In genomic region chr3:52455283-52456168, GRCh38 we compare ENCODE assay signal across 8 cellular contexts. TPM values are rescaled to one million over a fixed set of nuclear protein-coding genes. Genes with fewer than 3 reads are reported as not detected.
A peak's percentile ranks its signal among the peaks of the same experiment; 100 is the strongest.
DNase-seq lines count a peak whose midpoint lies in the region; ATAC-seq and TF ChIP-seq lines count a peak whose summit lies in the region.

Gene NISCH, plus strand, starts transcription at chr3:52455604. Its CDS starts 38 bp downstream, at chr3:52455642.

- peak; percentile 64 for ATAC-seq in GM21717 (IDR thresholded peaks at IDR 0.05; ENCODE audit: unreplicated experiment)
- ATAC-seq in SK-N-SH treated with all-trans-retinoic acid at 6 μM for 48 hours, result peak; percentile 80
- peak; percentile 74 for ATAC-seq in thoracic aorta (ENCODE audit: insufficient number of reproducible peaks, low FRiP score, low read depth)

- peak within 1 kb of the TSS; percentile 94 for H3K27ac Mint-ChIP-seq in osteocyte (ENCODE audit: unreplicated experiment)

- H3K9me3 Mint-ChIP-seq in osteocyte (ENCODE audit: unreplicated experiment), result no peaks in the 10 kb centered on the region

- no peaks in the 10 kb centered on the region for H3K27me3 Mint-ChIP-seq in osteocyte (ENCODE audit: unreplicated experiment)

- H3K4me1 ChIP-seq in Karpas-422 (ENCODE audit: low read length) (peaks cover 26% of the 10 kb centered on the region), thoracic aorta (ENCODE audit: control insufficient read depth in 1 of 2, low read depth in 2 of 2) (peaks cover 16 to 34% of the 10 kb centered on the region in 2 donors)

- peaks cover 42% of the 10 kb centered on the region for H3K79me2 ChIP-seq in Karpas-422 (ENCODE audit: low read length)

- peak within 1 kb of the TSS; percentile 97 for H3K9ac ChIP-seq in Karpas-422 (ENCODE audit: low read length)

- H3K4me1 Mint-ChIP-seq in osteocyte (ENCODE audit: unreplicated experiment), result peaks cover 23% of the 10 kb centered on the region

- TF ChIP-seq CTCF in osteocyte (IDR thresholded peaks at IDR 0.05) (no peak), thoracic aorta (IDR thresholded peaks at IDR 0.05) (no peak)

- H3K9me3 ChIP-seq in Karpas-422 (ENCODE audit: low read length) (no peaks in the 10 kb centered on the region), thoracic aorta (no peaks in the 10 kb centered on the region)

- peak within 1 kb of the TSS; percentile 93 for H2AFZ ChIP-seq in Karpas-422 (ENCODE audit: low read length)

- H4K20me1 ChIP-seq in Karpas-422 (ENCODE audit: insufficient read depth, low read depth, low read length), result no peaks in the 10 kb centered on the region

- peak within 1 kb of the TSS; percentile 98 for H3K4me3 Mint-ChIP-seq in osteocyte (ENCODE audit: unreplicated experiment)

- peak within 1 kb of the TSS; percentile 96 for H3K4me3 ChIP-seq in Karpas-422 (ENCODE audit: low read length)
- peak within 1 kb of the TSS; percentile 97 for H3K4me3 ChIP-seq in thoracic aorta

- peaks cover 21% of the 10 kb centered on the region; the same call in 1 of the 2 replicates for H3K36me3 ChIP-seq in Karpas-422 (ENCODE audit: insufficient read depth, low read length)
- peaks cover 18% of the 10 kb centered on the region for H3K36me3 ChIP-seq in thoracic aorta

- peaks cover 15% of the 10 kb centered on the region for H3K36me3 Mint-ChIP-seq in osteocyte (ENCODE audit: unreplicated experiment)

- peak within 1 kb of the TSS; percentile 86 for H3K4me2 ChIP-seq in Karpas-422 (ENCODE audit: low read depth, low read length, poor library complexity, severe bottlenecking)

- H3K27ac ChIP-seq in Karpas-422 (ENCODE audit: low read length), result peak within 1 kb of the TSS; percentile 61
- H3K27ac ChIP-seq in thoracic aorta, result peak within 1 kb of the TSS; percentile 94 to 96

- peak; percentile 81 for DNase-seq in EH (ENCODE audit: low read depth)
- peak; percentile 97 for DNase-seq in Karpas-422
- peak; percentile 98 for DNase-seq in activated naive CD4-positive, alpha-beta T cell treated with anti-CD3 and anti-CD28 coated beads, Interleukin-2, amount 50 U/mL, for 16 hours
- DNase-seq in glomerular visceral epithelial cell (ENCODE audit: extremely low spot score), result peak; percentile 88
- peak; percentile 95 for DNase-seq in osteocyte (ENCODE audit: extremely low spot score, unreplicated experiment)
- peak; percentile 73 for DNase-seq in thoracic aorta (ENCODE audit: low spot score)

- H3K9me2 ChIP-seq in Karpas-422 (replicated peaks; ENCODE audit: insufficient read depth, low read length), result no peaks in the 10 kb centered on the region

- H3K27me3 ChIP-seq in Karpas-422 (ENCODE audit: low read length), result no peaks in the 10 kb centered on the region
- H3K27me3 ChIP-seq in thoracic aorta (replicated peaks; ENCODE audit: insufficient read depth), result no peaks in the 10 kb centered on the region

TF ChIP-seq in SK-N-SH treated with all-trans-retinoic acid at 6 μM for 48 hours, 23 proteins besides CTCF, POLR2A, EP300 and RAD21:
- TF ChIP-seq RARB (CRISPR knock-in tag; IDR thresholded peaks at IDR 0.05) (no peak), ZFP3 (CRISPR knock-in tag; IDR thresholded peaks at IDR 0.05) (no peak), ESRRG (CRISPR knock-in tag; IDR thresholded peaks at IDR 0.05) (no peak), ISL1 (CRISPR knock-in tag; IDR thresholded peaks at IDR 0.05) (no peak), TCF4 (CRISPR knock-in tag; IDR thresholded peaks at IDR 0.05; ENCODE audit: borderline replicate concordance) (no peak), ZC3H10 (CRISPR knock-in tag; IDR thresholded peaks at IDR 0.05) (no peak), ZNF8 (CRISPR knock-in tag; IDR thresholded peaks at IDR 0.05) (no peak), PATZ1 (CRISPR knock-in tag; IDR thresholded peaks at IDR 0.05; ENCODE audit: borderline replicate concordance) (no peak), GLIS3 (CRISPR knock-in tag; IDR thresholded peaks at IDR 0.05) (no peak), ARNTL (CRISPR knock-in tag; IDR thresholded peaks at IDR 0.05; ENCODE audit: borderline replicate concordance, low read depth) (no peak)
- TF ChIP-seq, protein P1, sequence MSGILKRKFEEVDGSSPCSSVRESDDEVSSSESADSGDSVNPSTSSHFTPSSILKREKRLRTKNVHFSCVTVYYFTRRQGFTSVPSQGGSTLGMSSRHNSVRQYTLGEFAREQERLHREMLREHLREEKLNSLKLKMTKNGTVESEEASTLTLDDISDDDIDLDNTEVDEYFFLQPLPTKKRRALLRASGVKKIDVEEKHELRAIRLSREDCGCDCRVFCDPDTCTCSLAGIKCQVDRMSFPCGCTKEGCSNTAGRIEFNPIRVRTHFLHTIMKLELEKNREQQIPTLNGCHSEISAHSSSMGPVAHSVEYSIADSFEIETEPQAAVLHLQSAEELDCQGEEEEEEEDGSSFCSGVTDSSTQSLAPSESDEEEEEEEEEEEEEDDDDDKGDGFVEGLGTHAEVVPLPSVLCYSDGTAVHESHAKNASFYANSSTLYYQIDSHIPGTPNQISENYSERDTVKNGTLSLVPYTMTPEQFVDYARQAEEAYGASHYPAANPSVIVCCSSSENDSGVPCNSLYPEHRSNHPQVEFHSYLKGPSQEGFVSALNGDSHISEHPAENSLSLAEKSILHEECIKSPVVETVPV (CRISPR knock-in tag; IDR thresholded peaks at IDR 0.05), result no peak

RNA-seq across cellular contexts. Expression of gene NISCH, which starts in this region (rescaled TPM):
- total RNA-seq in Karpas-422 (2014; rRNA removed; shearing (Covaris generic); ENCODE audit: low replicate concordance), result 44.2 and 70.1 TPM in 2 replicates
- total RNA-seq in osteocyte (130 and 138 TPM in 2 replicates), thoracic aorta (100 to 1,000 TPM in 1 of 2 donors, 10 to 100 TPM in 1; 95.9 to 124 TPM)

Comparison
In these comparisons a context has a peak if more than half of its experiments do, and no peak if none do; other contexts are left out.
1. Peak in every context shown above with its lines: DNase-seq, ATAC-seq, H3K4me3 ChIP-seq and H3K27ac ChIP-seq.